8 cellular contexts compared by ENCODE assay signal in the genomic region with DNA sequence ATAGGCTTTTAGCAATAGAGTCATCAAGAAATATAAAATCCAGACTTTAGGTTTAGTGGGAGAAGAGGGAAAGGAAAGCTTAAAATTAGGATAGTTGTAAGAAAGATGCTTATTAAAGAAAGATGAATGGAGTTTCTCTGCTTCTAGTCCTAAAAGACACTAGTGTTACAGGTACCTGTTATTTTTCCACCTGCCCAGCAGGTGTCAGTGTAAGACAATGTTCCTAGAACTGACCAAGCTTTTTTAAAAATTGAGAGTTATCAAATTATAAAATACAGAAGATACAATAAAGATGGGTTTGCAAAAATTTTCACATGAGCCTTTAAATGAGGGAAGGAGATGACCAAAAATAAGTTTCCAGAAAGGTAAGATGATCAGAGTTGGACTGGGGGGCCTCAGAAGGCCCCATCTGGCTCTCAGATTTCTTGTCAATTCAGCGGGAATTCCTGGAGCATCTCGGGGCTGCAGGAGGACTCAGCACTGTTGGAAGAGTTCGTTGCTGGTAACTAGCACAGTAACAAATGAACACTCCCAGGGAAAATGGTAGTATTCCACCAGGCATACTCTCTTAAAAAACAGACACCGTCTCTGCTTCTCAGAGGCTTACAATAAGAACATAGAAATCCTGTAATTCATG.
A peak's percentile ranks its signal among the peaks of the same experiment; 100 is the strongest.
DNase-seq lines count a peak whose midpoint lies in the region; ATAC-seq and TF ChIP-seq lines count a peak whose summit lies in the region.

No MANE protein-coding gene starts in this region.

- no peak overlapping the region for H3K27ac ChIP-seq in testis

- H3K27me3 ChIP-seq in Loucy (ENCODE audit: insufficient read depth, low read length, poor library complexity, severe bottlenecking) (no peaks in the 10 kb centered on the region), testis (no peaks in the 10 kb centered on the region)

- H3K4me1 ChIP-seq in Loucy (ENCODE audit: insufficient read depth, low read length, poor library complexity, severe bottlenecking) (no peaks in the 10 kb centered on the region), testis (no peaks in the 10 kb centered on the region)

- H3K9me3 Mint-ChIP-seq in activated T-cell treated with anti-CD3 and anti-CD28 coated beads, Interleukin-2, amount 50 U/mL, for 24 hours = peaks cover 3% of the 10 kb centered on the region

- no peak overlapping the region for H3K9ac ChIP-seq in Loucy (ENCODE audit: low read depth, low read length, poor library complexity, severe bottlenecking)

- H3K4me1 Mint-ChIP-seq in activated T-cell treated with anti-CD3 and anti-CD28 coated beads, Interleukin-2, amount 50 U/mL, for 24 hours (ENCODE audit: low read depth) = peaks cover 3% of the 10 kb centered on the region

- H4K20me1 ChIP-seq in Loucy (ENCODE audit: insufficient read depth, low read length, poor library complexity, severe bottlenecking) = no peaks in the 10 kb centered on the region

- 51 to 71% methylated on average over 4 of the region's 4 CpGs for WGBS in testis, 2 donors

- no peaks in the 10 kb centered on the region for H3K9me2 ChIP-seq in Loucy (replicated peaks; ENCODE audit: low read depth, low read length)

- H3K4me3 ChIP-seq in Loucy (ENCODE audit: low read length, poor library complexity, severe bottlenecking) (no peak overlapping the region), testis (no peak overlapping the region)

- intact Hi-C loops in testis (cut with DNase I; ENCODE audit: low total_unique reads) = no loop called here
- intact Hi-C loops in sciatic nerve (cut with DNase I) = no loop called here

- no peak for TF ChIP-seq POLR2A in testis (IDR thresholded peaks at IDR 0.05)

- no peaks in the 10 kb centered on the region for H3K79me2 ChIP-seq in Loucy (ENCODE audit: insufficient read depth, low read length)

- no peaks in the 10 kb centered on the region for H3K36me3 Mint-ChIP-seq in activated T-cell treated with anti-CD3 and anti-CD28 coated beads, Interleukin-2, amount 50 U/mL, for 24 hours (ENCODE audit: low read depth)

- H3K9me3 ChIP-seq in Loucy (ENCODE audit: insufficient read depth, low read depth, low read length) (no peaks in the 10 kb centered on the region; the same call in 1 of the 2 replicates), testis (no peaks in the 10 kb centered on the region)

- H3K27ac Mint-ChIP-seq in activated T-cell treated with anti-CD3 and anti-CD28 coated beads, Interleukin-2, amount 50 U/mL, for 24 hours = no peak overlapping the region

- no peaks in the 10 kb centered on the region for H3F3A ChIP-seq in Loucy (ENCODE audit: low read depth)

- no peak for ATAC-seq in sciatic nerve

- DNase-seq in activated T-cell treated with anti-CD3 and anti-CD28 coated beads for 4 hours = peak; percentile 45
- DNase-seq in activated T-cell treated with anti-CD3 and anti-CD28 coated beads, Interleukin-2, amount 50 U/mL, for 24 hours = no peak
- DNase-seq in activated CD4-positive, alpha-beta T cell treated with anti-CD3 and anti-CD28 coated beads for 4 hours = peak; percentile 39 to 54
- peak; percentile 34 for DNase-seq in glomerular visceral epithelial cell (ENCODE audit: extremely low spot score)
- no peak for DNase-seq in testis
- no peak for DNase-seq in foreskin melanocyte
- DNase-seq in sciatic nerve (ENCODE audit: low spot score) = no peak

- peak; percentile 88 for TF ChIP-seq CTCF in Loucy (conservative IDR thresholded peaks at IDR 0.05; ENCODE audit: low read length)
- peak; percentile 30 to 52 (median 46) for TF ChIP-seq CTCF in testis (IDR thresholded peaks at IDR 0.05)

- no peaks in the 10 kb centered on the region for H3K27me3 Mint-ChIP-seq in activated T-cell treated with anti-CD3 and anti-CD28 coated beads, Interleukin-2, amount 50 U/mL, for 24 hours

- no peak overlapping the region for H2AFZ ChIP-seq in Loucy (ENCODE audit: low read length)

- no peak overlapping the region for H3K4me2 ChIP-seq in Loucy (ENCODE audit: low read depth, low read length, poor library complexity, severe bottlenecking)

- H3K4me3 Mint-ChIP-seq in activated T-cell treated with anti-CD3 and anti-CD28 coated beads, Interleukin-2, amount 50 U/mL, for 24 hours = no peak overlapping the region

- H3K36me3 ChIP-seq in Loucy (ENCODE audit: insufficient read depth, low read length) (no peaks in the 10 kb centered on the region), testis (ENCODE audit: low read depth, missing control alignments) (no peaks in the 10 kb centered on the region)

Comparison
In these comparisons a context has a peak if more than half of its experiments do, and no peak if none do; other contexts are left out.
1. DNase-seq: peak in activated T-cell treated with anti-CD3 and anti-CD28 coated beads for 4 hours (single experiment), activated CD4-positive, alpha-beta T cell treated with anti-CD3 and anti-CD28 coated beads for 4 hours (2 of 2) and glomerular visceral epithelial cell (single experiment); none in activated T-cell treated with anti-CD3 and anti-CD28 coated beads, Interleukin-2, amount 50 U/mL, for 24 hours (single experiment), testis (single experiment), foreskin melanocyte (single experiment) and sciatic nerve (single experiment).